Comparison of ENCODE assay signal across 15 cellular contexts in genomic region chr12:52232233-52232915, GRCh38. TPM values are rescaled to one million over a fixed set of nuclear protein-coding genes. Genes with fewer than 3 reads are reported as not detected.
DNase-seq lines count a peak whose midpoint lies in the region; ATAC-seq and TF ChIP-seq lines count a peak whose summit lies in the region.
"Had no signal": no experiment of that assay in that cellular context is flagged by ENCODE, and none has a peak within 500 bp of the region (broad histone marks: within the 10 kb centered on the region; RNA-seq: fewer than 3 reads in every experiment).

No MANE protein-coding gene starts in this region.

- POLR2A ChIA-PET in BJ (lab: Charles Lee), result interaction anchor here (0.7 kb wide), 1 partner anchor 86 kb away, joined by 3 read pairs; no protein-coding TSS in a partner anchor
- POLR2A ChIA-PET in PC-9 (lab: Charles Lee; ENCODE audit: unreplicated experiment), result interaction anchor here (0.5 to 3.2 kb wide), 21 partner anchors 8 to 816 kb away, joined by 3 to 34 read pairs (median 5); no protein-coding TSS in a partner anchor

- TF ChIP-seq CTCF in BJ (IDR thresholded peaks at IDR 0.05; ENCODE audit: insufficient read depth, low read depth, low read length), result no peak
- no peak for TF ChIP-seq CTCF in PC-9 (conservative IDR thresholded peaks at IDR 0.05)
- no peak for TF ChIP-seq CTCF in esophagus muscularis mucosa (IDR thresholded peaks at IDR 0.05)
- TF ChIP-seq CTCF in MM.1S (IDR thresholded peaks at IDR 0.05; ENCODE audit: low read length), result no peak

- H3K4me3 ChIP-seq in BJ (ENCODE audit: low read depth, low read length), result peak overlapping the region; percentile 42
- peak overlapping the region; percentile 96 for H3K4me3 ChIP-seq in PC-9
- H3K4me3 ChIP-seq in esophagus muscularis mucosa, result peak overlapping the region in 3 of 4 donors; percentile 17 to 44 (median 28)
- H3K4me3 ChIP-seq in neuronal stem cell (ENCODE audit: low read length in 2 of 2), result no peak overlapping the region
- H3K4me3 ChIP-seq in MM.1S (ENCODE audit: low read length), result no peak overlapping the region
- H3K4me3 ChIP-seq: SK-N-MC had no signal

- DNase-seq in BJ (ENCODE audit: low read depth), result no peak
- peak in 1 of 2 experiments; percentile 61 for DNase-seq in PC-9
- DNase-seq in esophagus muscularis mucosa (ENCODE audit: extremely low spot score), result no peak
- no peak for DNase-seq in neuronal stem cell (ENCODE audit: low spot score)
- DNase-seq in NCI-H128 (lab: John Stamatoyannopoulos, UW; ENCODE audit: unreplicated experiment), result no peak
- DNase-seq in MM.1S, result no peak
- no peak for DNase-seq in AG08396 (ENCODE audit: low spot score)
- DNase-seq: activated CD4-positive, alpha-beta T cell treated with anti-CD3 and anti-CD28 coated beads, Interleukin-2, amount 50 U/mL, for 1 hour; AML-193; natural killer cell; NCI-H446; stimulated activated naive CD4-positive, alpha-beta T cell had no signal

- H3K9ac ChIP-seq in neuronal stem cell (ENCODE audit: low read depth, low read length, poor library complexity) (no peak overlapping the region), MM.1S (ENCODE audit: low read length) (no peak overlapping the region)

- WGBS in esophagus muscularis mucosa, result 57% methylated on average over 17 of the region's 17 CpGs
- WGBS in neuronal stem cell (ENCODE audit: extremely low coverage in 2 of 2, insufficient read length in 2 of 2, insufficient replicate concordance in 1 of 2), 2 donors, result no CpG with 5 or more reads among the region's 17 CpGs

- H3K4me2 ChIP-seq in PC-9 (peak overlapping the region; percentile 99), neuronal stem cell (ENCODE audit: insufficient read depth, low read length, poor library complexity, severe bottlenecking) (peak overlapping the region; percentile 84), MM.1S (ENCODE audit: low read depth, low read length) (no peak overlapping the region)

- TF ChIP-seq EP300 in esophagus muscularis mucosa (IDR thresholded peaks at IDR 0.05), result no peak

- peak overlapping the region; percentile 79 for H3K18ac ChIP-seq in neuronal stem cell (ENCODE audit: low read length)

- intact Hi-C loops in PC-9 (cut with micrococcal nuclease; ENCODE audit: unreplicated experiment) (loop anchor here (2.0 to 5.0 kb wide), 3 partner anchors 76 to 715 kb away; partner anchors contain the start of gene KRT18), esophagus muscularis mucosa (cut with DNase I) (no loop called here)

- peaks cover 39% of the 10 kb centered on the region for H4K20me1 ChIP-seq in PC-9 (ENCODE audit: insufficient read depth)
- no peaks in the 10 kb centered on the region for H4K20me1 ChIP-seq in MM.1S (ENCODE audit: insufficient read depth, low read length)

- H3K27me3 ChIP-seq in BJ (ENCODE audit: control insufficient read depth, insufficient read depth, low read length), result no peaks in the 10 kb centered on the region
- no peaks in the 10 kb centered on the region for H3K27me3 ChIP-seq in PC-9 (ENCODE audit: insufficient read depth, low read depth)
- peaks cover 0 to 66% (median 21%) of the 10 kb centered on the region in 4 donors for H3K27me3 ChIP-seq in esophagus muscularis mucosa
- H3K27me3 ChIP-seq in neuronal stem cell (ENCODE audit: control insufficient read depth in 3 of 3, insufficient read depth in 3 of 3, low read depth in 1 of 3, low read length in 3 of 3), result peaks cover 6 to 66% (median 27%) of the 10 kb centered on the region in 3 experiments
- H3K27me3 ChIP-seq in MM.1S (replicated peaks; ENCODE audit: insufficient read depth, low read length), result peaks cover 78% of the 10 kb centered on the region

- ATAC-seq in HG02571 (IDR thresholded peaks at IDR 0.05; ENCODE audit: unreplicated experiment), result no peak
- ATAC-seq: activated naive CD4-positive, alpha-beta T cell treated with anti-CD3 and anti-CD28 coated beads, Interleukin-2, amount 50 U/mL, for 72 hours; natural killer cell had no signal

- H3K36me3 ChIP-seq in BJ (ENCODE audit: control insufficient read depth, insufficient read depth, low read length), result no peaks in the 10 kb centered on the region
- H3K36me3 ChIP-seq in PC-9 (ENCODE audit: low read depth), result peaks cover 32% of the 10 kb centered on the region
- no peaks in the 10 kb centered on the region for H3K36me3 ChIP-seq in esophagus muscularis mucosa
- no peaks in the 10 kb centered on the region for H3K36me3 ChIP-seq in neuronal stem cell (replicated peaks in 1 of 2; ENCODE audit: control insufficient read depth in 2 of 2, insufficient read depth in 2 of 2, low read length in 2 of 2)
- H3K36me3 ChIP-seq in MM.1S (replicated peaks; ENCODE audit: insufficient read depth, low read length), result no peaks in the 10 kb centered on the region

- no peak overlapping the region for H2BK15ac ChIP-seq in neuronal stem cell (ENCODE audit: low read length)

- H3K79me1 ChIP-seq in neuronal stem cell (ENCODE audit: low read depth, low read length), result no peaks in the 10 kb centered on the region

- peaks cover 78% of the 10 kb centered on the region for H3F3A ChIP-seq in PC-9 (ENCODE audit: insufficient read depth, low read depth)
- no peaks in the 10 kb centered on the region for H3F3A ChIP-seq in MM.1S (ENCODE audit: insufficient read depth, low read length)

- no peak overlapping the region for H2BK12ac ChIP-seq in neuronal stem cell (ENCODE audit: low read length)

- no peak for TF ChIP-seq POLR2A in esophagus muscularis mucosa (IDR thresholded peaks at IDR 0.05; ENCODE audit: low read depth)

- H3K23ac ChIP-seq in neuronal stem cell (ENCODE audit: low read depth, low read length, poor library complexity), result no peak overlapping the region

- H4K91ac ChIP-seq in neuronal stem cell (ENCODE audit: low read depth, low read length, poor library complexity), result no peak overlapping the region

- H3K9me3 ChIP-seq in PC-9 (ENCODE audit: insufficient read depth, low read depth) (no peaks in the 10 kb centered on the region), esophagus muscularis mucosa (no peaks in the 10 kb centered on the region), neuronal stem cell (replicated peaks in 1 of 2; ENCODE audit: control insufficient read depth in 2 of 2, insufficient read depth in 1 of 2, low read depth in 1 of 2, low read length in 2 of 2) (no peaks in the 10 kb centered on the region), MM.1S (replicated peaks; ENCODE audit: insufficient read depth, low read length) (no peaks in the 10 kb centered on the region)

- H3K9me2 ChIP-seq in PC-9 (ENCODE audit: insufficient read depth) (no peaks in the 10 kb centered on the region), MM.1S (replicated peaks; ENCODE audit: insufficient read depth, low read length) (no peaks in the 10 kb centered on the region)

- H2AK5ac ChIP-seq in neuronal stem cell (ENCODE audit: low read depth, low read length), result peak overlapping the region; percentile 44

- H2BK5ac ChIP-seq in neuronal stem cell (ENCODE audit: low read length), result no peak overlapping the region

- H2AFZ ChIP-seq in PC-9 (no peak overlapping the region), neuronal stem cell (ENCODE audit: low read length) (no peak overlapping the region), MM.1S (ENCODE audit: low read length) (no peak overlapping the region)

- no peak overlapping the region for H3K14ac ChIP-seq in neuronal stem cell (ENCODE audit: low read length)

- H4K8ac ChIP-seq in neuronal stem cell (ENCODE audit: low read depth, low read length), result no peak overlapping the region

- TSS peak; percentile 70 for BruUV-seq in PC-9 (replicated peaks; lab: Mats Ljungman, UMichigan)

- H3K4ac ChIP-seq in neuronal stem cell (ENCODE audit: low read length), result no peak overlapping the region

- H3K27ac ChIP-seq in PC-9, result peak overlapping the region; percentile 97
- H3K27ac ChIP-seq in esophagus muscularis mucosa (replicated peaks in 1 of 4), result peak overlapping the region in 2 of 4 donors; percentile 10 to 36
- H3K27ac ChIP-seq in neuronal stem cell (replicated peaks; ENCODE audit: low read length), result no peak overlapping the region
- H3K27ac ChIP-seq in MM.1S (ENCODE audit: low read length), result no peak overlapping the region
- H3K27ac ChIP-seq: SK-N-MC had no signal

- H2BK120ac ChIP-seq in neuronal stem cell (ENCODE audit: low read depth, low read length), result no peak overlapping the region

- CTCF ChIA-PET in BJ (lab: Yijun Ruan, JAX), result interaction anchor here (0.8 to 2.1 kb wide), 6 partner anchors 11 to 47 kb away, joined by 3 to 8 read pairs (median 4); no protein-coding TSS in a partner anchor
- CTCF ChIA-PET in PC-9 (lab: Charles Lee), result interaction anchor here (0.6 to 1.2 kb wide), 3 partner anchors 39 to 77 kb away, joined by 3 to 4 read pairs (median 3); no protein-coding TSS in a partner anchor

- peaks cover 65% of the 10 kb centered on the region for H3K4me1 ChIP-seq in PC-9 (replicated peaks; ENCODE audit: insufficient read depth)
- peaks cover 20 to 34% (median 24%) of the 10 kb centered on the region in 4 donors for H3K4me1 ChIP-seq in esophagus muscularis mucosa
- peaks cover 0 to 11% of the 10 kb centered on the region in 2 donors for H3K4me1 ChIP-seq in neuronal stem cell (ENCODE audit: control insufficient read depth in 2 of 2, insufficient read depth in 1 of 2, low read depth in 1 of 2, low read length in 2 of 2)
- H3K4me1 ChIP-seq in MM.1S (ENCODE audit: low read length), result no peaks in the 10 kb centered on the region

- peaks cover 60% of the 10 kb centered on the region for H3K79me2 ChIP-seq in PC-9 (ENCODE audit: low read depth)
- H3K79me2 ChIP-seq in MM.1S (ENCODE audit: low read length), result no peaks in the 10 kb centered on the region

RNA-seq across cellular contexts. Expression of gene KRT7, which starts 0.7 kb away (rescaled TPM):
- 238 and 659 TPM in 2 replicates for polyA plus RNA-seq in BJ (2011; rRNA removed)
- 253 and 288 TPM in 2 replicates for polyA minus RNA-seq in BJ (2011; rRNA and poly(A)+ RNA removed)
- total RNA-seq in PC-9 (2021) (3,783 and 4,555 TPM in 2 replicates), esophagus muscularis mucosa (1 to 10 TPM in 3 of 4 donors, under 1 TPM in 1; 0.83 to 8.4 (median 4.5) TPM)
- 0.24 TPM for polyA plus RNA-seq in neuronal stem cell (2013, experiment 1 of 2)
- polyA plus RNA-seq in neuronal stem cell (2013, experiment 2 of 2), result 0.18 TPM

RNA-seq across cellular contexts. Expression of gene KRT80, which starts 40.6 kb away (rescaled TPM):
- 4.2 and 5.9 TPM in 2 replicates for polyA plus RNA-seq in BJ (2011; rRNA removed)
- 3.1 and 4.0 TPM in 2 replicates for polyA minus RNA-seq in BJ (2011; rRNA and poly(A)+ RNA removed)
- total RNA-seq in PC-9 (2021) (84.1 and 94.9 TPM in 2 replicates), esophagus muscularis mucosa (under 1 TPM in 1 of 4 donors, not detected in 3; 0.11 TPM)
- polyA plus RNA-seq in neuronal stem cell (2013, experiment 1 of 2), result 0.07 TPM
- 0.07 TPM for polyA plus RNA-seq in neuronal stem cell (2013, experiment 2 of 2)
- total RNA-seq: activated naive CD4-positive, alpha-beta T cell treated with anti-CD3 and anti-CD28 coated beads, Interleukin-2, amount 50 U/mL, for 72 hours; natural killer cell had no signal

RNA-seq across cellular contexts. Expression of gene KRT86, which starts 42.1 kb away (rescaled TPM):
- polyA plus RNA-seq in BJ (2011; rRNA removed), result 1.5 and 2.5 TPM in 2 replicates
- polyA minus RNA-seq in BJ (2011; rRNA and poly(A)+ RNA removed), result 0.41 and 1.1 TPM in 2 replicates
- total RNA-seq in PC-9 (2021) (2.7 and 5.7 TPM in 2 replicates), esophagus muscularis mucosa (under 1 TPM in 2 of 4 donors, not detected in 2; 0.29 to 0.33 TPM)
- 0.06 TPM for polyA plus RNA-seq in neuronal stem cell (2013, experiment 1 of 2)
- 0.08 TPM for polyA plus RNA-seq in neuronal stem cell (2013, experiment 2 of 2)

RNA-seq across cellular contexts. Expression of gene KRT81, which starts 59.0 kb away (rescaled TPM):
- polyA plus RNA-seq in BJ (2011; rRNA removed), result 15.7 and 24.7 TPM in 2 replicates
- 6.8 TPM in 2 replicates for polyA minus RNA-seq in BJ (2011; rRNA and poly(A)+ RNA removed)
- total RNA-seq in PC-9 (2021) (2.5 and 4.3 TPM in 2 replicates), esophagus muscularis mucosa (under 1 TPM in 2 of 4 donors, not detected in 2; 0.19 to 0.42 TPM)
- polyA plus RNA-seq in neuronal stem cell (2013, experiment 1 of 2), result 0.03 TPM
- polyA plus RNA-seq in neuronal stem cell (2013, experiment 2 of 2), result not detected
- total RNA-seq: activated naive CD4-positive, alpha-beta T cell treated with anti-CD3 and anti-CD28 coated beads, Interleukin-2, amount 50 U/mL, for 72 hours had no signal

Comparison
In these comparisons a context has a peak if more than half of its experiments do, and no peak if none do; other contexts are left out.
1. H3K4me3 ChIP-seq: peak in BJ (single experiment), PC-9 (single experiment) and esophagus muscularis mucosa (3 of 4); none in neuronal stem cell (0 of 2) and MM.1S (single experiment).
2. RNA of gene KRT7, which starts 0.7 kb away (total RNA-seq): 3,783 to 4,555 TPM in PC-9; 0.83 to 8.4 TPM in esophagus muscularis mucosa; every median in the first group is over 100 times any median in the second.
3. RNA of gene KRT80, which starts 40.6 kb away (total RNA-seq): 84.1 to 94.9 TPM in PC-9; 0.11 TPM in esophagus muscularis mucosa; every median in the first group is over 10 times any median in the second.